Comparison of ENCODE assay signal across 25 cellular contexts in the genomic region with DNA sequence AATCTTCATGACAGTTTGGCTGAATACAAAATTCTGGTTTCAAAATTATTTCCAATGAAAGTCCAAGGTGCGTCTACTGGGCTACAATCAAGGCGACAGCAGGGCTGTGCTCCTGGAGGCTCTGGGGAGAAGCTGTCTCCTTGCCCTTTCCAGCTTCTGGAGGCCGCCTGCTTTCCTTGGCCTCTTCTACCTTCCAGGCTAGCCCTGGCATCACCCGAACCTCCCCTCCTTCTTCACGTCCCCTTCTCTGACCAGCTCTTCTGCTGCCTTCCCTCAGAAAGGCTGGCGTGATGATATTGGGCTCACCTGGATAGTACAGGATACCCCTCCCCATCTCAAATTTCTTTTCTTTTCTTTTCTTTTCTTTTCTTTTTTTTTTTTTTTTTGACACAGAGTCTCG.
"Had no signal": no experiment of that assay in that cellular context is flagged by ENCODE, and none has a peak within 500 bp of the region (broad histone marks: within the 10 kb centered on the region; RNA-seq: fewer than 3 reads in every experiment).

No MANE protein-coding gene starts in this region.

- H3K4me1 ChIP-seq: left lung, neural progenitor cell, parathyroid adenoma, psoas muscle, suprapubic skin, tibial nerve, uterus had no signal

- H3K27me3 ChIP-seq: left lung, neural progenitor cell, suprapubic skin, tibial nerve, uterus had no signal

- H3K4me3 ChIP-seq: left lung, lung, neural progenitor cell, psoas muscle, skin epidermis, suprapubic skin, tibial nerve, uterus had no signal

- H3K9me3 Mint-ChIP-seq: mesothelial cell of epicardium; natural killer cell; nephron progenitor cell; neural progenitor cell; stimulated activated naive B cell treated with anti-CD40 and anti-IgM and Interleukin-4, amounts not matched to agents 10 μg/mL and 1 μg/mL and 100 μg/mL, for 72 hours had no signal

- H2AFZ ChIP-seq: neural progenitor cell, parathyroid adenoma had no signal

- H3K27me3 Mint-ChIP-seq: type B pancreatic cell had no signal

- DNase-seq: hippocampal formation; kidney; left colon; left lung; mesendoderm; naive B cell; natural killer cell; nephron progenitor cell; psoas muscle; stimulated activated CD4-positive, alpha-beta T cell treated with anti-CD3 and anti-CD28 coated beads, Interleukin-12 subunit alpha, Interleukin-12 subunit beta, amount 100 ng/mL, for 4 hours; stimulated activated CD4-positive, alpha-beta T cell treated with anti-CD3 and anti-CD28 coated beads, Interleukin-15, amount 100 ng/mL, for 24 hours; stimulated activated CD4-positive, alpha-beta T cell treated with anti-CD3 and anti-CD28 coated beads, Interleukin-2, amount 100 ng/mL, for 24 hours; stimulated activated CD4-positive, alpha-beta T cell treated with anti-CD3 and anti-CD28 coated beads, Interleukin-4, amount 100 ng/mL, for 1 hour; stimulated activated naive B cell treated with anti-CD40 and anti-IgM and Interleukin-4, amounts not matched to agents 10 μg/mL and 1 μg/mL and 100 μg/mL, for 72 hours; stimulated activated naive CD8-positive, alpha-beta T cell treated with anti-CD3 and anti-CD28 coated beads, Interleukin-15, Interleukin-2, amounts not matched to agents 100 U/mL and 50 U/mL, for 24 hours; uterus had no signal

- H3K4me3 Mint-ChIP-seq: mesothelial cell of epicardium; naive B cell; natural killer cell; nephron progenitor cell; neural progenitor cell; stimulated activated naive B cell treated with anti-CD40 and anti-IgM and Interleukin-4, amounts not matched to agents 10 μg/mL and 1 μg/mL and 100 μg/mL, for 72 hours; type B pancreatic cell had no signal

- ATAC-seq: left colon; left lung; natural killer cell; psoas muscle; sciatic nerve; stimulated activated naive B cell treated with anti-CD40 and anti-IgM and Interleukin-4, amounts not matched to agents 10 μg/mL and 1 μg/mL and 100 μg/mL, for 72 hours; stimulated activated naive CD8-positive, alpha-beta T cell treated with anti-CD3 and anti-CD28 coated beads, Interleukin-15, Interleukin-2, amounts not matched to agents 100 U/mL and 50 U/mL, for 24 hours had no signal

- H3K9me3 ChIP-seq: left lung, psoas muscle, suprapubic skin, tibial nerve, uterus had no signal

- H3K4me1 Mint-ChIP-seq: natural killer cell; stimulated activated naive B cell treated with anti-CD40 and anti-IgM and Interleukin-4, amounts not matched to agents 10 μg/mL and 1 μg/mL and 100 μg/mL, for 72 hours had no signal

- H3K4me2 ChIP-seq: neural progenitor cell had no signal

- H3K79me2 ChIP-seq: parathyroid adenoma had no signal

- H3K27ac Mint-ChIP-seq: mesothelial cell of epicardium; natural killer cell; nephron progenitor cell; neural progenitor cell; stimulated activated naive B cell treated with anti-CD40 and anti-IgM and Interleukin-4, amounts not matched to agents 10 μg/mL and 1 μg/mL and 100 μg/mL, for 72 hours; type B pancreatic cell had no signal

- H3K36me3 Mint-ChIP-seq: mesothelial cell of epicardium; naive B cell; natural killer cell; neural progenitor cell; stimulated activated naive B cell treated with anti-CD40 and anti-IgM and Interleukin-4, amounts not matched to agents 10 μg/mL and 1 μg/mL and 100 μg/mL, for 72 hours; type B pancreatic cell had no signal

- H3K27ac ChIP-seq: left lung, neural progenitor cell, parathyroid adenoma, psoas muscle, skin epidermis, suprapubic skin, tibial nerve, uterus had no signal

- H3K36me3 ChIP-seq: left lung, neural progenitor cell, suprapubic skin, tibial nerve, uterus had no signal
